1 cellular context compared by ENCODE assay signal in genomic region chrX:135000516-135000915, GRCh38.
A peak's percentile ranks its signal among the peaks of the same experiment; 100 is the strongest.
TF ChIP-seq lines count a peak whose summit lies in the region.

No MANE protein-coding gene starts in this region.

TF ChIP-seq in A549, 52 proteins besides CTCF, POLR2A, EP300 and RAD21:
- TF ChIP-seq FOSL2 (IDR thresholded peaks at IDR 0.05) (no peak), FOSL2 (CRISPR knock-in tag; IDR thresholded peaks at IDR 0.05) (0 out of 2 replicates have a peak, but pooled peaks have one; percentile 10), USF2 (IDR thresholded peaks at IDR 0.05) (no peak)
TF ChIP-seq in A549: peak in this region for 1.
